Comparison of ENCODE assay signal across 1 cellular context in genomic region chr11:61377461-61378160, GRCh38.
TF ChIP-seq lines count a peak whose summit lies in the region.

No MANE protein-coding gene starts in this region.

TF ChIP-seq in IMR-90, 13 proteins besides CTCF, POLR2A, EP300 and RAD21:
- TF ChIP-seq MAZ (IDR thresholded peaks at IDR 0.05; ENCODE audit: borderline replicate concordance, low read depth, low read length) (no peak), CEBPB (IDR thresholded peaks at IDR 0.05; ENCODE audit: low read depth, low read length) (no peak), MXI1 (IDR thresholded peaks at IDR 0.05; ENCODE audit: borderline replicate concordance, low read depth, low read length) (no peak), RFX5 (IDR thresholded peaks at IDR 0.05; ENCODE audit: low read depth, low read length) (no peak)
